Comparison of ENCODE assay signal across 25 cellular contexts in the genomic region with DNA sequence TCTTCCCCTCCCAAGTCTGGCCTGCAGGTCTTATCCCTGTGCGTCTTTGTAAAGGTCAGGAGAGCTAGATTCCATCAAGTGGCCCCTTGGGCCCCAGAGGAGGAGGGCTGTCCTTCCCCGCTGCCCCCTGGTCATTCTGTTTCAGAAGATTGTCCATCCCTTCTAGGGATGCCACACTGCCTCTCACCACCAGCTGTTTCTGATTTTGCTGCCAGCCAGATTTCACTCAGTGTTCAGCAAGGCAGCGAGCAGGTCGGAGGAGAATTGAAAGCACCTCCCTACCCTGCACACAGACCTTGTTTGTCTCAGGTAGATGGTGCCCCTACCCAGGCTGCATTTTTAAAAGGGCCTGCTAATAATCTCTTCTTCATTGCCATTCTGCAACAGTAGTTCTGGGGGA.
"Had no signal": no experiment of that assay in that cellular context is flagged by ENCODE, and none has a peak within 500 bp of the region (broad histone marks: within the 10 kb centered on the region; RNA-seq: fewer than 3 reads in every experiment).

No MANE protein-coding gene starts in this region.

- H3K4me2 ChIP-seq: smooth muscle cell had no signal

- H3K9me3 Mint-ChIP-seq: dendritic cell treated with granulocyte-macrophage colony-stimulating factor and Interleukin-4, amounts not matched to agents 40 ng/mL and 50 ng/mL, for 4 days; natural killer cell had no signal

- H3K36me3 Mint-ChIP-seq: natural killer cell had no signal

- H3K27me3 ChIP-seq: colonic mucosa, esophagus squamous epithelium, heart right ventricle, left lung, pancreas, right lobe of liver, stomach, thyroid gland had no signal

- H3K9me3 ChIP-seq: colonic mucosa, esophagus squamous epithelium, heart right ventricle, left lung, pancreas, right lobe of liver, stomach, thyroid gland had no signal

- ATAC-seq: heart right ventricle, left cardiac atrium, left lung, natural killer cell, pancreas, right lobe of liver had no signal

- H3K36me3 ChIP-seq: thyroid gland had no signal

- H3K4me1 Mint-ChIP-seq: natural killer cell had no signal

- H3K27me3 Mint-ChIP-seq: dendritic cell treated with granulocyte-macrophage colony-stimulating factor and Interleukin-4, amounts not matched to agents 40 ng/mL and 50 ng/mL, for 4 days had no signal

- DNase-seq: colonic mucosa; effector CD8-positive, alpha-beta T cell; erythroblast; esophagus squamous epithelium; foreskin melanocyte; glutamatergic neuron; heart right ventricle; hippocampal formation; left cardiac atrium; left lung; mesendoderm; natural killer cell; occipital lobe; pancreas; right lobe of liver; stimulated activated CD4-positive, alpha-beta T cell treated with anti-CD3 and anti-CD28 coated beads, Interleukin-12 subunit alpha, Interleukin-12 subunit beta, amount 100 ng/mL, for 4 hours; stimulated activated CD4-positive, alpha-beta T cell treated with anti-CD3 and anti-CD28 coated beads, Interleukin-1b, Interleukin-23, amount 100 ng/mL, for 48 hours; stimulated activated CD4-positive, alpha-beta T cell treated with anti-CD3 and anti-CD28 coated beads, Interleukin-4, amount 100 ng/mL, for 1 hour; stimulated activated CD8-positive, alpha-beta memory T cell treated with anti-CD3 and anti-CD28 coated beads, Interleukin-4, amount 100 ng/mL, for 48 hours; stimulated activated naive CD4-positive, alpha-beta T cell; stomach; thyroid gland; trophoblast cell had no signal

- H3K27ac ChIP-seq: colonic mucosa, esophagus squamous epithelium, heart right ventricle, left lung, pancreas, right lobe of liver, stomach, thyroid gland had no signal

- H3K4me3 ChIP-seq: colonic mucosa, esophagus squamous epithelium, heart right ventricle, left lung, pancreas, right lobe of liver, smooth muscle cell, stomach, thyroid gland had no signal

- H3K27ac Mint-ChIP-seq: dendritic cell treated with granulocyte-macrophage colony-stimulating factor and Interleukin-4, amounts not matched to agents 40 ng/mL and 50 ng/mL, for 4 days; natural killer cell had no signal

- H3K4me1 ChIP-seq: colonic mucosa, esophagus squamous epithelium, left lung, pancreas, right lobe of liver, stomach had no signal

- H3K4me3 Mint-ChIP-seq: dendritic cell treated with granulocyte-macrophage colony-stimulating factor and Interleukin-4, amounts not matched to agents 40 ng/mL and 50 ng/mL, for 4 days; natural killer cell had no signal
